In the genomic region with DNA sequence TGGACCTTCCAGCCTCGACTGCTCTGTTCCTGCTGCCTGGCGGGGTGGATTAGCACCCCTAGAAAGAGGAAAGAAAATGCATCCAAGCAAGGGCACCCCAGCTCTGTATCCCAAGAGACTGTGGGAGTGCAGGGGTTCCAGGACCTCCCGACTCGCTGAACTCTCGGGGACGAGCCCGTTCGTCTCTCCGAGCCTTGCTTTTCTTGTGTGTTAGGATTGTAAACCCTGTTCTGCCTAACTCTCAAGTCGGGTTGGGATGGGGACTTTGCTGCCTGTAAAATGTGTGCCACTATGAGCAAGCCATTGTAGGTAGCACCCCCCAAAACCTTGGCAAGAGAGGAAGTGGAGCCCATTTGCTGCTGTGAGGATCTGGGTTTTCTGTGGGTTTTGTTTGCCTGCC, we compare ENCODE assay signal across 34 cellular contexts.
"Had no signal": no experiment of that assay in that cellular context is flagged by ENCODE, and none has a peak within 500 bp of the region (broad histone marks: within the 10 kb centered on the region; RNA-seq: fewer than 3 reads in every experiment).

No MANE protein-coding gene starts in this region.

- H3K36me3 ChIP-seq: MG63 had no signal

- H3K9me3 ChIP-seq: MG63 had no signal

- DNase-seq: Karpas-422, Kasumi-1, MG63, MM.1S, MV-4-11, NCI-H1048, NCI-H1092, NCI-H1092 treated with DMSO at 0.1 percent for 48 hours, NCI-H1105, NCI-H1105 treated with DMSO at 0.1 percent for 48 hours, NCI-H1417, NCI-H1417 treated with DMSO at 0.1 percent for 48 hours, NCI-H1436, NCI-H1436 treated with DMSO at 0.1 percent for 48 hours, NCI-H146, NCI-H1694, NCI-H1694 treated with DMSO at 0.1 percent for 48 hours, NCI-H187, NCI-H187 treated with DMSO at 0.1 percent for 48 hours, NCI-H1930, NCI-H2029, NCI-H2029 treated with DMSO at 0.1 percent for 48 hours, NCI-H2081, NCI-H2081 treated with DMSO at 0.1 percent for 48 hours, NCI-H2171, NCI-H2171 treated with DMSO at 0.1 percent for 48 hours, NCI-H2227 treated with DMSO at 0.1 percent for 48 hours, NCI-H226, NCI-H345, NCI-H446, NCI-H446 treated with DMSO at 0.1 percent for 48 hours, NCI-H510A, NCI-H510A treated with DMSO at 0.1 percent for 48 hours had no signal

- H3K4me3 ChIP-seq: MG63 had no signal

- H3K27me3 ChIP-seq: MG63 had no signal

- H3K27ac ChIP-seq: KMS-11 had no signal
